1 cellular context compared by ENCODE assay signal in the genomic region with DNA sequence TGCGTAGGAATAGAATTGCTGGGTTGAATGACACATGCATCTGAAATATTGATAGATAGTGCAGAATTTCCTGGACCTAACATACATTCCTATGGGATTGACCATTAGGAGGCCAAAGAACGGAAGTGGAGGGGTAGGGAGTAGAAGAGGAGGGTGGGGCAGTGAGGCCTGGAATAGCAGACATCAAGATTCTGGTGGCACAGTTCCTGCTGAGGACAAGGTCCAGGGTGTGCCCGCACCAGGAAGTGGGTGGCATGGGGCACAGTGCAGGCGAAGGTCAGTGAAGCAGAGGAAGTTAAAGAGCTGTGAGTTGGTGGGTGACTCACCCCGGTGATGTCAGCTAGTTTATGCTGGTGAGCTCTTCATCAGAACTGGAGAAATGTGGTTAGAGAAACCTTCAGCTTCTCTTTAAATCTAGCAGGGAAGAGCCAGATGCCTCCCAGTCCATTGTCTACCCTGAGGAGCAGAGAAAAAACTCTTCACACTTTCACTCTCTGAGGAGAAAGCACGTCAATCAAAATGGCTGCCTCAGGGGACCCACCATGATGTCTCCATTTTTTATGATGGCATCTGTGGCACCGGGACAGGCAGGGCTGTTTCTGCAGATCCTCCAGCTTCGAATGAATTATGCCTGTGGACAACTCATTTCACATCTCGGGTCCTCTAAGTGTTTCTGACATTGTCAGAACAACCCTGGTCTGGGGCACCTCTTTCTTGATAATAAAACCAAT.
TF ChIP-seq lines count a peak whose summit lies in the region.

No MANE protein-coding gene starts in this region.

TF ChIP-seq in SK-N-SH, 30 proteins besides CTCF, POLR2A, EP300 and RAD21 (continued from another document):
- TF ChIP-seq REST (IDR thresholded peaks at IDR 0.05; ENCODE audit: low read depth, low read length) (peak; percentile 63; the same call in 1 of the 2 replicates), RFX5 (IDR thresholded peaks at IDR 0.05; ENCODE audit: low read length) (no peak), SMC3 (IDR thresholded peaks at IDR 0.05; ENCODE audit: low read depth, low read length) (no peak), GATA2 (CRISPR knock-in tag; IDR thresholded peaks at IDR 0.05) (no peak), USF1 (IDR thresholded peaks at IDR 0.05; ENCODE audit: borderline replicate concordance, low read depth) (no peak), POLR2AphosphoS5 (IDR thresholded peaks at IDR 0.05; ENCODE audit: low read depth, low read length) (peak; percentile 63; the same call in 1 of the 2 replicates), GABPA (IDR thresholded peaks at IDR 0.05; ENCODE audit: low read depth) (peak; percentile 54; the same call in 1 of the 2 replicates), NFIC (IDR thresholded peaks at IDR 0.05; ENCODE audit: borderline replicate concordance) (peak; percentile 84), MEF2A (IDR thresholded peaks at IDR 0.05; ENCODE audit: borderline replicate concordance, low read depth) (no peak), RCOR1 (IDR thresholded peaks at IDR 0.05; ENCODE audit: low read length) (no peak), RXRA (IDR thresholded peaks at IDR 0.05; ENCODE audit: borderline replicate concordance, low read depth) (peak; percentile 99), SIN3A (IDR thresholded peaks at IDR 0.05; ENCODE audit: borderline replicate concordance, low read depth, low read length) (no peak), TEAD4 (IDR thresholded peaks at IDR 0.05; ENCODE audit: borderline replicate concordance, insufficient read depth) (peak; percentile 76), ELF1 (IDR thresholded peaks at IDR 0.05) (peak; percentile 84), EZH2phosphoT487 (IDR thresholded peaks at IDR 0.05; ENCODE audit: borderline replicate concordance, low read depth) (no peak), CHD2 (IDR thresholded peaks at IDR 0.05; ENCODE audit: low read length, partially characterized antibody) (no peak), TAF1 (IDR thresholded peaks at IDR 0.05; ENCODE audit: borderline replicate concordance, low read depth, low read length) (peak; percentile 13; the same call in 1 of the 2 replicates), TCF12 (IDR thresholded peaks at IDR 0.05) (peak; percentile 89), MXI1 (IDR thresholded peaks at IDR 0.05; ENCODE audit: low read depth, low read length) (no peak), USF2 (IDR thresholded peaks at IDR 0.05; ENCODE audit: borderline replicate concordance, low read depth, low read length) (no peak), FOXM1 (IDR thresholded peaks at IDR 0.05; ENCODE audit: low read depth) (peak; percentile 70)
